Comparison of ENCODE assay signal across 34 cellular contexts in genomic region chr11:98130117-98130625, GRCh38.
"Had no signal": no experiment of that assay in that cellular context is flagged by ENCODE, and none has a peak within 500 bp of the region (broad histone marks: within the 10 kb centered on the region; RNA-seq: fewer than 3 reads in every experiment).

No MANE protein-coding gene starts in this region.

- H3K27me3 ChIP-seq: MG63 had no signal

- H3K36me3 ChIP-seq: MG63 had no signal

- DNase-seq: Karpas-422, Kasumi-1, MG63, MM.1S, MV-4-11, NCI-H1048, NCI-H1092, NCI-H1092 treated with DMSO at 0.1 percent for 48 hours, NCI-H1105, NCI-H1105 treated with DMSO at 0.1 percent for 48 hours, NCI-H1417, NCI-H1417 treated with DMSO at 0.1 percent for 48 hours, NCI-H1436, NCI-H1436 treated with DMSO at 0.1 percent for 48 hours, NCI-H146, NCI-H1694, NCI-H1694 treated with DMSO at 0.1 percent for 48 hours, NCI-H187, NCI-H187 treated with DMSO at 0.1 percent for 48 hours, NCI-H1930, NCI-H2029, NCI-H2029 treated with DMSO at 0.1 percent for 48 hours, NCI-H2081, NCI-H2081 treated with DMSO at 0.1 percent for 48 hours, NCI-H2107, NCI-H2171, NCI-H2171 treated with DMSO at 0.1 percent for 48 hours, NCI-H2227 treated with DMSO at 0.1 percent for 48 hours, NCI-H226, NCI-H345, NCI-H446, NCI-H446 treated with DMSO at 0.1 percent for 48 hours, NCI-H510A, NCI-H510A treated with DMSO at 0.1 percent for 48 hours had no signal

- H3K9me3 ChIP-seq: MG63 had no signal

- H3K4me3 ChIP-seq: MG63 had no signal
